ENCODE assay signal across 4 cellular contexts in the genomic region with DNA sequence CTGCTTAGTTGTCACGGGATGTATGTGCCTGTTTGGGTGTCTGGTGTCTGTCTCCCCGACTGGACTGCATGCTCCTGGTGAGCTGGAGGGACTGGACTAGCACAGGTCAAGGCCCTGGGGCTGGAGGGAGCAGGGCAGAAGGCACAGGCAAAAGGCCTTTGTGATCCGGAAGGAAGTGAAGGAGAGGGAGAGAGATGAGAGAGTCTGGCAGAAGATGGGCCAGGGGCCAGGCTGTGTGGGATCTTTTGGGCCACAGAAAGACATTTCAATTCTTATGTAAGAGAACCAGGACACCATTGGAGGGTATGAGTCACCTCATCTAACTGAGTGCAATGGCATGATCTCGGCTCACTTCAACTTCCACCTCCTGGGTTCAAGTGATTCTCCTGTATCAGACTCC.
A peak's percentile ranks its signal among the peaks of the same experiment; 100 is the strongest.
DNase-seq lines count a peak whose midpoint lies in the region; ATAC-seq, FAIRE-seq and TF ChIP-seq lines count a peak whose summit lies in the region.
"Not testable (repeated sequence)": the region's sequence is repeated elsewhere in the genome, so short reads cannot be mapped to it uniquely, and the experiment has no call there.

No MANE protein-coding gene starts in this region.

- H3K23ac ChIP-seq in H9 (ENCODE audit: insufficient read length, low read depth, low read length), result not testable (repeated sequence)

- H3K18ac ChIP-seq in H9 (ENCODE audit: insufficient read length, low read depth, low read length), result peak overlapping the region; percentile 48

- not testable (repeated sequence) for H2BK12ac ChIP-seq in H9 (ENCODE audit: insufficient read length, low read depth, low read length)

- not testable (repeated sequence) for BruUV-seq in K562 (replicated peaks; lab: Mats Ljungman, UMichigan)

- not testable (repeated sequence) for H3K27me3 ChIP-seq in H9 (ENCODE audit: insufficient read depth, low read length); adrenal gland; K562 (ENCODE audit: control insufficient read depth in 2 of 2, insufficient read depth in 2 of 2, low read length in 2 of 2); neural progenitor cell

- not testable (repeated sequence) for H3K4ac ChIP-seq in H9 (ENCODE audit: low read depth, low read length)

- not testable (repeated sequence) for TF ChIP-seq CTCF in H9 (conservative IDR thresholded peaks at IDR 0.05); adrenal gland (IDR thresholded peaks at IDR 0.05); K562 (IDR thresholded peaks at IDR 0.05 in 2 of 3, conservative IDR thresholded peaks at IDR 0.05 in 1 of 3; ENCODE audit: insufficient read depth in 2 of 3, low read depth in 1 of 3, low read length in 3 of 3); neural progenitor cell (IDR thresholded peaks at IDR 0.05)

- not testable (repeated sequence) for H2AK5ac ChIP-seq in H9 (ENCODE audit: insufficient read length, low read length)

- H3K4me3 Mint-ChIP-seq in H9, neural progenitor cell: not testable (repeated sequence)

- CTCF ChIA-PET in K562 (lab: Yijun Ruan, JAX; ENCODE audit: low intra/inter-chr PET ratio), result not testable (repeated sequence)

- not testable (repeated sequence) for H3K4me2 ChIP-seq in H9 (ENCODE audit: insufficient read depth, insufficient read length, low read length); K562 (ENCODE audit: insufficient read depth, low read length); neural progenitor cell

- not testable (repeated sequence) for TF ChIP-seq POLR2A in adrenal gland (IDR thresholded peaks at IDR 0.05); K562 (conservative IDR thresholded peaks at IDR 0.05)

- not testable (repeated sequence) for H4K91ac ChIP-seq in H9 (ENCODE audit: insufficient read length, low read depth, low read length)

- H3K9me1 ChIP-seq in K562 (ENCODE audit: control insufficient read depth, insufficient read depth, low read length), result not testable (repeated sequence)

- H3K4me1 Mint-ChIP-seq in H9 (peaks cover 18 to 19% of the 10 kb centered on the region in 2 experiments), neural progenitor cell (peaks cover 13% of the 10 kb centered on the region)

- H3K27ac Mint-ChIP-seq in H9 (peak overlapping the region; percentile 49 to 69 (median 64); a peak in 4 of 7 replicates), neural progenitor cell (peak overlapping the region; percentile 37)

- not testable (repeated sequence) for H3K9ac ChIP-seq in H9 (ENCODE audit: extremely low read depth, insufficient read length, low read length); K562 (ENCODE audit: insufficient read depth in 1 of 2, low read depth in 2 of 2, low read length in 2 of 2); neural progenitor cell

- H3F3A ChIP-seq in neural progenitor cell (ENCODE audit: low read depth), result not testable (repeated sequence)

- not testable (repeated sequence) for H3T11ph ChIP-seq in H9 (ENCODE audit: low read length)

- H3K4me1 ChIP-seq in H9 (ENCODE audit: insufficient read depth, low read length); adrenal gland (replicated peaks in 1 of 2); K562 (replicated peaks in 1 of 2; ENCODE audit: control insufficient read depth in 2 of 2, insufficient read depth in 2 of 2, low read length in 2 of 2); neural progenitor cell: not testable (repeated sequence)

- not testable (repeated sequence) for H2AFZ ChIP-seq in H9 (ENCODE audit: low read length)
- peak overlapping the region; percentile 63; the same call in 1 of the 2 replicates for H2AFZ ChIP-seq in K562 (ENCODE audit: low read depth, low read length)
- peak overlapping the region; percentile 76 for H2AFZ ChIP-seq in neural progenitor cell (replicated peaks)

- H4K20me1 ChIP-seq in H9 (ENCODE audit: control insufficient read depth, insufficient read depth, insufficient read length); K562 (replicated peaks; ENCODE audit: control insufficient read depth, insufficient read depth, low read length); neural progenitor cell (ENCODE audit: low read depth): not testable (repeated sequence)

- not testable (repeated sequence) for H3K79me2 ChIP-seq in H9 (ENCODE audit: insufficient read depth, low read length); K562 (ENCODE audit: control insufficient read depth, insufficient read depth, low read length); neural progenitor cell (ENCODE audit: low read depth)

- not testable (repeated sequence) for DNase-seq in H9; K562 (ENCODE audit: extremely low read depth in 1 of 4, low spot score in 3 of 4); neural progenitor cell (ENCODE audit: low spot score)
- peak; percentile 16 to 61 (median 40) for DNase-seq in adrenal gland

- H3K4me3 ChIP-seq in adrenal gland, K562, neural progenitor cell: not testable (repeated sequence)

- H3K56ac ChIP-seq in H9 (ENCODE audit: insufficient read length, low read depth, low read length), result not testable (repeated sequence)

- not testable (repeated sequence) for H2BK120ac ChIP-seq in H9 (ENCODE audit: low read depth, low read length, poor library complexity, severe bottlenecking)

- not testable (repeated sequence) for H3K79me1 ChIP-seq in H9 (ENCODE audit: insufficient read depth, low read depth, low read length, poor library complexity, severe bottlenecking)

- TF ChIP-seq RAD21 in K562 (CRISPR knock-in tag; conservative IDR thresholded peaks at IDR 0.05 in 1 of 2, IDR thresholded peaks at IDR 0.05 in 1 of 2), result not testable (repeated sequence)

- H3K23me2 ChIP-seq in H9 (ENCODE audit: insufficient read length, low read depth, low read length, poor library complexity, severe bottlenecking), result not testable (repeated sequence)

- no CpG with 5 or more reads among the region's 4 CpGs for WGBS in H9 (ENCODE audit: extremely low coverage, insufficient read length, low lambda C conversion rate)
- 33 to 40% (median 37%) methylated on average over 2 to 3 of the region's 4 CpGs for WGBS in adrenal gland, 4 donors
- WGBS in K562 (ENCODE audit: insufficient coverage, low coverage, missing lambda C conversion rate), result 28% methylated on average over 2 of the region's 4 CpGs

- H2BK5ac ChIP-seq in H9 (ENCODE audit: insufficient read length, low read length), result not testable (repeated sequence)

- not testable (repeated sequence) for H2BK20ac ChIP-seq in H9 (ENCODE audit: low read depth, low read length, poor library complexity, severe bottlenecking)

- H3K27ac ChIP-seq in H9 (ENCODE audit: insufficient read length, low read depth, low read length); adrenal gland; K562 (ENCODE audit: extremely low read depth, low read depth, low read length); neural progenitor cell: not testable (repeated sequence)

- not testable (repeated sequence) for H3K9me3 Mint-ChIP-seq in H9, neural progenitor cell

- not testable (repeated sequence) for H3K14ac ChIP-seq in H9 (ENCODE audit: insufficient read depth, low read length)

- not testable (repeated sequence) for H4K5ac ChIP-seq in H9 (ENCODE audit: insufficient read length, low read depth, low read length)

- POLR2A ChIA-PET in K562 (lab: Yijun Ruan, JAX), result not testable (repeated sequence)

- not testable (repeated sequence) for ATAC-seq in K562

- not testable (repeated sequence) for H3K36me3 ChIP-seq in adrenal gland (replicated peaks in 1 of 2); K562 (ENCODE audit: control insufficient read depth, insufficient read depth, low read length); neural progenitor cell

- not testable (repeated sequence) for H2BK15ac ChIP-seq in H9 (ENCODE audit: low read depth, low read length)

- not testable (repeated sequence) for H4K8ac ChIP-seq in H9 (replicated peaks; ENCODE audit: insufficient read length, low read depth, low read length)

- intact Hi-C loops in adrenal gland (cut with DNase I); K562 (cut with micrococcal nuclease): not testable (repeated sequence)

- H3K9me3 ChIP-seq in H9 (ENCODE audit: control insufficient read depth, low read depth, low read length); adrenal gland (replicated peaks in 1 of 3); K562 (replicated peaks; ENCODE audit: control insufficient read depth, insufficient read depth, low read depth, low read length); neural progenitor cell (ENCODE audit: low read depth): not testable (repeated sequence)

- in situ Hi-C loops in K562 (cut with MboI), result not testable (repeated sequence)

- TF ChIP-seq EP300 in K562 (IDR thresholded peaks at IDR 0.05; ENCODE audit: low read length), result not testable (repeated sequence)

- FAIRE-seq in K562 (lab: Jason Lieb, UNC), result not testable (repeated sequence)

- H3K36me3 Mint-ChIP-seq in H9 (ENCODE audit: insufficient read depth in 1 of 3, low read depth in 3 of 3); neural progenitor cell: not testable (repeated sequence)

- H3K27me3 Mint-ChIP-seq in H9 (ENCODE audit: low read depth); neural progenitor cell (ENCODE audit: insufficient read depth, low read depth): not testable (repeated sequence)
